19 cellular contexts compared by ENCODE assay signal in genomic region chr13:80408270-80408669, GRCh38.
A peak's percentile ranks its signal among the peaks of the same experiment; 100 is the strongest.
DNase-seq lines count a peak whose midpoint lies in the region; ATAC-seq, FAIRE-seq and TF ChIP-seq lines count a peak whose summit lies in the region.
"Had no signal": no experiment of that assay in that cellular context is flagged by ENCODE, and none has a peak within 500 bp of the region (broad histone marks: within the 10 kb centered on the region; RNA-seq: fewer than 3 reads in every experiment).

No MANE protein-coding gene starts in this region.

- no peak overlapping the region for H3K27ac ChIP-seq in C4-2B
- peak overlapping the region; percentile 57 for H3K27ac ChIP-seq in OCI-LY1 (ENCODE audit: low read depth, low read length, poor library complexity, severe bottlenecking)
- no peak overlapping the region for H3K27ac ChIP-seq in aorta (ENCODE audit: low read depth in 1 of 2, low read length in 2 of 2)
- H3K27ac ChIP-seq: left ventricle myocardium inferior, tibial artery had no signal

- TF ChIP-seq CTCF in C4-2B (conservative IDR thresholded peaks at IDR 0.05), result peak; percentile 19; the same call in 1 of the 2 replicates
- peak; percentile 23 for TF ChIP-seq CTCF in GM12873 (IDR thresholded peaks at IDR 0.05; ENCODE audit: insufficient read depth, low read depth, low read length, missing control alignments)
- peak; percentile 42 for TF ChIP-seq CTCF in OCI-LY1 (IDR thresholded peaks at IDR 0.05; ENCODE audit: low read length)
- peak; percentile 7 for TF ChIP-seq CTCF in fibroblast of villous mesenchyme (IDR thresholded peaks at IDR 0.05; ENCODE audit: insufficient read depth, low read depth, low read length)

- H3K36me3 ChIP-seq in OCI-LY1 (ENCODE audit: insufficient read depth, low read length) (no peaks in the 10 kb centered on the region), aorta (ENCODE audit: control insufficient read depth in 1 of 2, insufficient read depth in 2 of 2, low read length in 1 of 2) (no peaks in the 10 kb centered on the region)
- H3K36me3 ChIP-seq: tibial artery had no signal

- WGBS in aorta, 2 donors, result 87 to 95% methylated on average over 5 of the region's 5 CpGs

- FAIRE-seq in GM19239 (lab: Jason Lieb, UNC), result no peak
- FAIRE-seq: bronchial epithelial cell had no signal

- H3F3A ChIP-seq in OCI-LY1 (ENCODE audit: insufficient read depth, low read length), result no peaks in the 10 kb centered on the region

- no peak for DNase-seq in fibroblast of villous mesenchyme (ENCODE audit: low read depth)
- DNase-seq in aorta, result no peak
- DNase-seq in GM19239 (ENCODE audit: insufficient read length, low spot score), result no peak
- no peak for DNase-seq in nucleus accumbens (lab: John Stamatoyannopoulos, UW)
- DNase-seq: CD4-positive, CD25-positive, alpha-beta regulatory T cell; effector CD4-positive, alpha-beta T cell; GOT3; left ventricle myocardium inferior; naive B cell; NCI-H2107; NCI-H774; retina; stimulated activated CD4-positive, alpha-beta T cell treated with anti-CD3 and anti-CD28 coated beads, Interleukin-2, amount 100 ng/mL, for 48 hours; tibial artery had no signal

- H2AFZ ChIP-seq in OCI-LY1 (ENCODE audit: low read length), result no peak overlapping the region

- ATAC-seq in aorta (ENCODE audit: low FRiP score) (no peak), HG03139 (IDR thresholded peaks at IDR 0.05; ENCODE audit: unreplicated experiment) (no peak)

- no peaks in the 10 kb centered on the region; the same call in 1 of the 2 replicates for H3K79me2 ChIP-seq in OCI-LY1 (ENCODE audit: insufficient read depth, low read length)

- peak overlapping the region; percentile 39; the same call in 1 of the 2 replicates for H3K4me2 ChIP-seq in OCI-LY1 (ENCODE audit: low read length)

- H3K9me3 ChIP-seq in OCI-LY1 (ENCODE audit: low read length), result peaks cover 6% of the 10 kb centered on the region; the same call in 1 of the 2 replicates
- no peaks in the 10 kb centered on the region for H3K9me3 ChIP-seq in aorta (ENCODE audit: control insufficient read depth, low read length)

- H3K4me3 ChIP-seq in OCI-LY1 (ENCODE audit: low read depth, low read length, poor library complexity, severe bottlenecking), result no peak overlapping the region
- H3K4me3 ChIP-seq in fibroblast of villous mesenchyme (ENCODE audit: low read depth, low read length), result no peak overlapping the region
- H3K4me3 ChIP-seq in aorta (ENCODE audit: low read length in 2 of 2), result no peak overlapping the region
- H3K4me3 ChIP-seq: left ventricle myocardium inferior, tibial artery had no signal

- H3K9ac ChIP-seq in OCI-LY1 (ENCODE audit: low read length), result peak overlapping the region; percentile 8; the same call in 1 of the 2 replicates

- H3K9me2 ChIP-seq in OCI-LY1 (ENCODE audit: low read depth, low read length), result no peaks in the 10 kb centered on the region

- H3K4me1 ChIP-seq in OCI-LY1 (ENCODE audit: insufficient read depth, low read length, severe bottlenecking) (peaks cover 31% of the 10 kb centered on the region), aorta (ENCODE audit: control insufficient read depth in 1 of 2, insufficient read depth in 2 of 2, low read length in 2 of 2) (no peaks in the 10 kb centered on the region)
- H3K4me1 ChIP-seq: left ventricle myocardium inferior, tibial artery had no signal

- no peaks in the 10 kb centered on the region for H4K20me1 ChIP-seq in OCI-LY1 (ENCODE audit: insufficient read depth, low read length)

- H3K27me3 ChIP-seq in OCI-LY1 (ENCODE audit: insufficient read depth, low read length) (no peaks in the 10 kb centered on the region), aorta (ENCODE audit: control insufficient read depth in 1 of 2, insufficient read depth in 2 of 2, low read length in 1 of 2) (no peaks in the 10 kb centered on the region)
- H3K27me3 ChIP-seq: tibial artery had no signal

- intact Hi-C loops in aorta (cut with DNase I), result no loop called here
